ENCODE assay signal across 25 cellular contexts in the genomic region with DNA sequence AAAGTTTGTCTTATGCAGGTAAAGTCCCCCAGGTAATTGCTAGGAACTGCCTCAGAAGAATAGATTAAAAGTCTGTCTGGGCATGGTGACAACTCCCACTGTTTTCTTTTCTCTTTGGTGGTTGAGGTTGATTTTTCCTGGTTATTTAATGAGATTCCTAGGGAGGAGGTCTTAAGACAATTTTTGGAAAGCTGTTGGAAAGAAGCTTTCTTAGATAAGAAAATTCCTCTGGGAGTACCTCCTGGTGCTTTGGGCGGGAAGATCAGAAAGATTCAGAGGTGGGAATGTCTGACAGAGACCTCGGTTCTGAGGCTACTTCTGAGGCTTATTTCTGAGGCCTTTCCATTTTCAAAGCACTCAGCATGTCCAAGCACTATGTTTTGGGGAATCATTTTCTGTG. TPM values are rescaled to one million over a fixed set of nuclear protein-coding genes. Genes with fewer than 3 reads are reported as not detected.
DNase-seq lines count a peak whose midpoint lies in the region; ATAC-seq and TF ChIP-seq lines count a peak whose summit lies in the region.
"Had no signal": no experiment of that assay in that cellular context is flagged by ENCODE, and none has a peak within 500 bp of the region (broad histone marks: within the 10 kb centered on the region; RNA-seq: fewer than 3 reads in every experiment).

No MANE protein-coding gene starts in this region.

- no peaks in the 10 kb centered on the region for H3K27me3 Mint-ChIP-seq in natural killer cell treated with Interleukin-12 subunit alpha and Interleukin-12 subunit beta and Interleukin-15 and Interleukin-18, amount 100 ng/mL, for 72 hours
- H3K27me3 Mint-ChIP-seq in natural killer cell (ENCODE audit: low read depth in 2 of 2) = no peaks in the 10 kb centered on the region
- no peaks in the 10 kb centered on the region for H3K27me3 Mint-ChIP-seq in activated naive CD8-positive, alpha-beta T cell treated with anti-CD3 and anti-CD28 coated beads, Interleukin-2, amount 50 U/mL, for 24 hours
- H3K27me3 Mint-ChIP-seq in activated naive CD4-positive, alpha-beta T cell treated with anti-CD3 and anti-CD28 coated beads, Interleukin-2, amount 10 ng/mL, durations not matched to agents 7 days and 5 days = no peaks in the 10 kb centered on the region
- H3K27me3 Mint-ChIP-seq: CD4-positive, alpha-beta T cell; CD8-positive, alpha-beta memory T cell had no signal

- no peaks in the 10 kb centered on the region for H3K79me2 ChIP-seq in mesendoderm (ENCODE audit: control insufficient read depth, insufficient read depth, low read length)

- CTCF ChIA-PET in activated naive CD4-positive, alpha-beta T cell treated with anti-CD3 and anti-CD28 coated beads, Interleukin-2, amount 10 ng/mL, durations not matched to agents 7 days and 5 days (lab: Charles Lee) = no interaction called here

- no peaks in the 10 kb centered on the region for H3K9me3 ChIP-seq in HUES48 (ENCODE audit: control insufficient read depth, insufficient read depth, low read length)
- H3K9me3 ChIP-seq: A549; BE2C; BLaER1 treated with 17β-estradiol and CSF1 and Interleukin-3, amounts not matched to agents 10 nM and 100 nM had no signal

- peak overlapping the region; percentile 56 for H3K56ac ChIP-seq in mesendoderm (ENCODE audit: low read length)

- H2BK5ac ChIP-seq in mesendoderm (ENCODE audit: low read length) = peak overlapping the region; percentile 74

- H3K79me1 ChIP-seq in mesendoderm (ENCODE audit: low read length) = no peaks in the 10 kb centered on the region

- H3K4me3 ChIP-seq in HUES48 (ENCODE audit: low read depth, low read length) (no peak overlapping the region), astrocyte of the spinal cord (ENCODE audit: low read depth, low read length) (no peak overlapping the region), mesendoderm (ENCODE audit: low read length) (no peak overlapping the region)
- H3K4me3 ChIP-seq: A549; BLaER1 treated with 17β-estradiol and CSF1 and Interleukin-3, amounts not matched to agents 10 nM and 100 nM; GM23338 had no signal

- intact Hi-C loops in natural killer cell (cut with micrococcal nuclease) = no loop called here

- no peak overlapping the region for H3K4ac ChIP-seq in mesendoderm (ENCODE audit: low read depth, low read length)

- no peak for DNase-seq in natural killer cell treated with Interleukin-12 subunit alpha and Interleukin-12 subunit beta and Interleukin-15 and Interleukin-18, amount 100 ng/mL, for 72 hours (ENCODE audit: low spot score)
- DNase-seq in natural killer cell = no peak
- peak; percentile 23 for DNase-seq in astrocyte of the spinal cord (ENCODE audit: low read depth, low spot score)
- DNase-seq in mesendoderm = peak; percentile 89
- DNase-seq in activated naive CD8-positive, alpha-beta T cell treated with anti-CD3 and anti-CD28 coated beads, Interleukin-2, amount 50 U/mL, for 24 hours = no peak
- no peak for DNase-seq in epidermal melanocyte (ENCODE audit: insufficient read length, low spot score)
- DNase-seq in activated naive CD4-positive, alpha-beta T cell treated with anti-CD3 and anti-CD28 coated beads, Interleukin-2, amount 10 ng/mL, durations not matched to agents 7 days and 5 days = no peak
- DNase-seq: 8988T; ACHN; AML-193; BE2C; CD4-positive, alpha-beta T cell; CD8-positive, alpha-beta memory T cell; DMS 273 treated with DMSO at 0.1 percent for 48 hours; DMS79; EL; GF-D8; H9; HFFc6 had no signal

- H3K9ac ChIP-seq in HUES48 (ENCODE audit: low read depth, low read length) (no peak overlapping the region), mesendoderm (ENCODE audit: low read length) (no peak overlapping the region)
- H3K9ac ChIP-seq: BLaER1 treated with 17β-estradiol and CSF1 and Interleukin-3, amounts not matched to agents 10 nM and 100 nM had no signal

- H3K4me1 ChIP-seq in HUES48 (ENCODE audit: control insufficient read depth, insufficient read depth, low read length) = no peaks in the 10 kb centered on the region
- peaks cover 7% of the 10 kb centered on the region for H3K4me1 ChIP-seq in mesendoderm (ENCODE audit: control insufficient read depth, low read depth, low read length)
- H3K4me1 ChIP-seq: A549, BE2C had no signal

- no peak overlapping the region for H3K23ac ChIP-seq in mesendoderm (ENCODE audit: low read length)

- H3K27me3 ChIP-seq in HUES48 (ENCODE audit: control insufficient read depth, insufficient read depth, low read length) = no peaks in the 10 kb centered on the region
- no peaks in the 10 kb centered on the region for H3K27me3 ChIP-seq in mesendoderm (ENCODE audit: insufficient read depth, low read length, poor library complexity)
- H3K27me3 ChIP-seq: BE2C; BLaER1 treated with 17β-estradiol and CSF1 and Interleukin-3, amounts not matched to agents 10 nM and 100 nM had no signal

- H2AK5ac ChIP-seq in mesendoderm (ENCODE audit: low read length) = no peak overlapping the region

- no CpG with 5 or more reads among the region's 2 CpGs for WGBS in mesendoderm (ENCODE audit: extremely low coverage, insufficient coverage, low lambda C conversion rate)

- peak overlapping the region; percentile 65 to 82 for H3K27ac Mint-ChIP-seq in natural killer cell treated with Interleukin-12 subunit alpha and Interleukin-12 subunit beta and Interleukin-15 and Interleukin-18, amount 100 ng/mL, for 72 hours
- no peak overlapping the region for H3K27ac Mint-ChIP-seq in natural killer cell
- no peak overlapping the region for H3K27ac Mint-ChIP-seq in activated naive CD8-positive, alpha-beta T cell treated with anti-CD3 and anti-CD28 coated beads, Interleukin-2, amount 50 U/mL, for 24 hours
- H3K27ac Mint-ChIP-seq in activated naive CD4-positive, alpha-beta T cell treated with anti-CD3 and anti-CD28 coated beads, Interleukin-2, amount 10 ng/mL, durations not matched to agents 7 days and 5 days = no peak overlapping the region
- H3K27ac Mint-ChIP-seq: CD14-positive monocyte, GM23338, H9, HFFc6 had no signal

- H3K36me3 Mint-ChIP-seq in natural killer cell treated with Interleukin-12 subunit alpha and Interleukin-12 subunit beta and Interleukin-15 and Interleukin-18, amount 100 ng/mL, for 72 hours = peaks cover 2% of the 10 kb centered on the region
- H3K36me3 Mint-ChIP-seq in natural killer cell = no peaks in the 10 kb centered on the region
- H3K36me3 Mint-ChIP-seq in activated naive CD8-positive, alpha-beta T cell treated with anti-CD3 and anti-CD28 coated beads, Interleukin-2, amount 50 U/mL, for 24 hours (ENCODE audit: low read depth) = no peaks in the 10 kb centered on the region
- peaks cover 10% of the 10 kb centered on the region for H3K36me3 Mint-ChIP-seq in activated naive CD4-positive, alpha-beta T cell treated with anti-CD3 and anti-CD28 coated beads, Interleukin-2, amount 10 ng/mL, durations not matched to agents 7 days and 5 days
- H3K36me3 Mint-ChIP-seq: CD8-positive, alpha-beta memory T cell had no signal

- H4K5ac ChIP-seq in mesendoderm (ENCODE audit: low read length) = no peak overlapping the region

- no peak for ATAC-seq in natural killer cell treated with Interleukin-12 subunit alpha and Interleukin-12 subunit beta and Interleukin-15 and Interleukin-18, amount 100 ng/mL, for 72 hours
- no peak for ATAC-seq in natural killer cell
- ATAC-seq in activated naive CD8-positive, alpha-beta T cell treated with anti-CD3 and anti-CD28 coated beads, Interleukin-2, amount 50 U/mL, for 24 hours = no peak
- ATAC-seq: A549, GM23338, HCT116 had no signal

- no peak overlapping the region for H4K8ac ChIP-seq in mesendoderm (ENCODE audit: low read depth, low read length)

- peaks cover 51 to 64% of the 10 kb centered on the region in 2 donors for H3K4me1 Mint-ChIP-seq in natural killer cell treated with Interleukin-12 subunit alpha and Interleukin-12 subunit beta and Interleukin-15 and Interleukin-18, amount 100 ng/mL, for 72 hours (ENCODE audit: low read depth in 2 of 2)
- H3K4me1 Mint-ChIP-seq in natural killer cell = peaks cover 58 to 68% of the 10 kb centered on the region in 2 donors
- peaks cover 36% of the 10 kb centered on the region for H3K4me1 Mint-ChIP-seq in activated naive CD8-positive, alpha-beta T cell treated with anti-CD3 and anti-CD28 coated beads, Interleukin-2, amount 50 U/mL, for 24 hours
- H3K4me1 Mint-ChIP-seq in activated naive CD4-positive, alpha-beta T cell treated with anti-CD3 and anti-CD28 coated beads, Interleukin-2, amount 10 ng/mL, durations not matched to agents 7 days and 5 days = peaks cover 38% of the 10 kb centered on the region

- no peak overlapping the region for H3K4me2 ChIP-seq in mesendoderm (ENCODE audit: low read length)
- H3K4me2 ChIP-seq: A549, GM23338 had no signal

- H2BK120ac ChIP-seq in mesendoderm (ENCODE audit: low read depth, low read length) = no peak overlapping the region

- H3K27ac ChIP-seq in HUES48 (ENCODE audit: low read depth, low read length) (peak overlapping the region; percentile 5), mesendoderm (ENCODE audit: low read depth, low read length) (peak overlapping the region; percentile 75)
- H3K27ac ChIP-seq: A549 had no signal

- TF ChIP-seq CTCF in natural killer cell (IDR thresholded peaks at IDR 0.05) = no peak
- TF ChIP-seq CTCF in astrocyte of the spinal cord (IDR thresholded peaks at IDR 0.05; ENCODE audit: low read depth, low read length) = no peak

- in situ Hi-C loops in astrocyte of the spinal cord (cut with HindIII; ENCODE audit: low sequenced_read_pairs) = no loop called here

- H2BK15ac ChIP-seq in mesendoderm (replicated peaks; ENCODE audit: low read depth) = no peak overlapping the region

- no peaks in the 10 kb centered on the region for H3K9me3 Mint-ChIP-seq in natural killer cell treated with Interleukin-12 subunit alpha and Interleukin-12 subunit beta and Interleukin-15 and Interleukin-18, amount 100 ng/mL, for 72 hours
- H3K9me3 Mint-ChIP-seq in natural killer cell = no peaks in the 10 kb centered on the region
- H3K9me3 Mint-ChIP-seq in activated naive CD8-positive, alpha-beta T cell treated with anti-CD3 and anti-CD28 coated beads, Interleukin-2, amount 50 U/mL, for 24 hours = peaks cover 6% of the 10 kb centered on the region
- no peaks in the 10 kb centered on the region for H3K9me3 Mint-ChIP-seq in activated naive CD4-positive, alpha-beta T cell treated with anti-CD3 and anti-CD28 coated beads, Interleukin-2, amount 10 ng/mL, durations not matched to agents 7 days and 5 days
- H3K9me3 Mint-ChIP-seq: CD4-positive, alpha-beta T cell; CD8-positive, alpha-beta memory T cell; GM23338; H9; HFFc6 had no signal

- H3K4me3 Mint-ChIP-seq in natural killer cell treated with Interleukin-12 subunit alpha and Interleukin-12 subunit beta and Interleukin-15 and Interleukin-18, amount 100 ng/mL, for 72 hours = no peak overlapping the region
- H3K4me3 Mint-ChIP-seq in natural killer cell = no peak overlapping the region
- H3K4me3 Mint-ChIP-seq in activated naive CD8-positive, alpha-beta T cell treated with anti-CD3 and anti-CD28 coated beads, Interleukin-2, amount 50 U/mL, for 24 hours = no peak overlapping the region
- no peak overlapping the region for H3K4me3 Mint-ChIP-seq in activated naive CD4-positive, alpha-beta T cell treated with anti-CD3 and anti-CD28 coated beads, Interleukin-2, amount 10 ng/mL, durations not matched to agents 7 days and 5 days
- H3K4me3 Mint-ChIP-seq: CD14-positive monocyte; CD4-positive, alpha-beta T cell; CD8-positive, alpha-beta memory T cell; GM23338; H9; HFFc6 had no signal

- H3K18ac ChIP-seq in mesendoderm (ENCODE audit: low read length) = peak overlapping the region; percentile 11

- no peaks in the 10 kb centered on the region for H3K36me3 ChIP-seq in HUES48 (ENCODE audit: control insufficient read depth, insufficient read depth, low read length)
- H3K36me3 ChIP-seq in mesendoderm (ENCODE audit: control insufficient read depth, insufficient read depth, low read length) = no peaks in the 10 kb centered on the region
- H3K36me3 ChIP-seq: BE2C; BLaER1 treated with 17β-estradiol and CSF1 and Interleukin-3, amounts not matched to agents 10 nM and 100 nM had no signal

RNA-seq across cellular contexts. Expression of gene IVNS1ABP, which starts 25.0 kb away (rescaled TPM):
- 100 to 1,000 TPM; 744 to 950 TPM for total RNA-seq in natural killer cell treated with Interleukin-12 subunit alpha and Interleukin-12 subunit beta and Interleukin-15 and Interleukin-18, amount 100 ng/mL, for 72 hours
- 100 to 1,000 TPM; 250 to 394 (median 299) TPM for total RNA-seq in natural killer cell
- 99.3 TPM for polyA plus RNA-seq in mesendoderm (2013, experiment 1 of 2)
- 97.1 TPM for polyA plus RNA-seq in mesendoderm (2013, experiment 2 of 2)

Comparison
In these comparisons a context has a peak if more than half of its experiments do, and no peak if none do; other contexts are left out.
1. H3K27ac Mint-ChIP-seq: peak in natural killer cell treated with Interleukin-12 subunit alpha and Interleukin-12 subunit beta and Interleukin-15 and Interleukin-18, amount 100 ng/mL, for 72 hours (2 of 2); none in natural killer cell (0 of 2), activated naive CD8-positive, alpha-beta T cell treated with anti-CD3 and anti-CD28 coated beads, Interleukin-2, amount 50 U/mL, for 24 hours (single experiment) and activated naive CD4-positive, alpha-beta T cell treated with anti-CD3 and anti-CD28 coated beads, Interleukin-2, amount 10 ng/mL, durations not matched to agents 7 days and 5 days (single experiment).
2. DNase-seq: peak in astrocyte of the spinal cord (single experiment) and mesendoderm (single experiment); none in natural killer cell treated with Interleukin-12 subunit alpha and Interleukin-12 subunit beta and Interleukin-15 and Interleukin-18, amount 100 ng/mL, for 72 hours (single experiment), natural killer cell (single experiment), activated naive CD8-positive, alpha-beta T cell treated with anti-CD3 and anti-CD28 coated beads, Interleukin-2, amount 50 U/mL, for 24 hours (single experiment), epidermal melanocyte (single experiment) and activated naive CD4-positive, alpha-beta T cell treated with anti-CD3 and anti-CD28 coated beads, Interleukin-2, amount 10 ng/mL, durations not matched to agents 7 days and 5 days (single experiment).